In the genomic region with DNA sequence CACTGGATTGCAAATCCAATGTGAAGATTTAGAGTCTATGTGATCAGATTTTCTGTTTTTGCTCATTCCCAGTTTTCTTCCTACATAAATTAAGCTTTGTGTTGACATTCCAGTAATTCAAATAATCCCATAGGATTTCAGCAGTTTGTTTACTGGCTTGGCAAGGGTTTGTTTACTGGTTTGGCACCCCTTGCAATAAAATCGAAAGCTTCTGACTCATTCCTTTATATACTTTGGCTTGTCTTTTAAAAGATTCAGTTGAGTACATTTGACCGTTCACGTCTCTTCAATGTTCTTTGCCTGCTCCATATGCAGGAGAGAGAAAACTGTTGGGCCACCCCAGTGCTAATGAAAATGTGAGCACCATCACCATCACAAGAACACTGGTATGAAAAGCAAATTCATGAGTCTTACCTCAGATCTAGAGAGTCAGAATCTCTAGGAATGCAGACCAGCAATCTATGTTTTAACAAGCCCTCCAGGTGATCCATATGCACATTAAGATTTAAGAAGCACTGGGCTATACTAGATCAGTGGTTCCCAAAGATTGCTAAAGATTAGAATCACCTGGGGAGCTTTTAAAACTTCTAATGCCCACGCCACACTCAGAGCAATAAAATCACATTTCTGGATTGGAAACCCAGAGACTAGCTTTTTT, we compare ENCODE assay signal across 17 cellular contexts. TPM values are rescaled to one million over a fixed set of nuclear protein-coding genes. Genes with fewer than 3 reads are reported as not detected.
"Had no signal": no experiment of that assay in that cellular context is flagged by ENCODE, and none has a peak within 500 bp of the region (broad histone marks: within the 10 kb centered on the region; RNA-seq: fewer than 3 reads in every experiment).

No MANE protein-coding gene starts in this region.

- H3K4me1 ChIP-seq: lower lobe of right lung, spleen, tibial nerve had no signal

- ATAC-seq: lower lobe of right lung; stimulated activated memory B cell treated with anti-CD40 and anti-IgM and Interleukin-4, amounts not matched to agents 10 μg/mL and 1 μg/mL and 100 μg/mL, for 72 hours had no signal

- H3K27ac ChIP-seq: brain microvascular endothelial cell, esophagus muscularis mucosa, lower lobe of right lung, right atrium auricular region, spleen, tibial nerve, VCaP had no signal

- H3K27ac Mint-ChIP-seq: stimulated activated memory B cell treated with anti-CD40 and anti-IgM and Interleukin-4, amounts not matched to agents 10 μg/mL and 1 μg/mL and 100 μg/mL, for 72 hours had no signal

- H3K36me3 ChIP-seq: brain microvascular endothelial cell, esophagus muscularis mucosa, lower lobe of right lung, right atrium auricular region, spleen, tibial nerve had no signal

- H3K4me3 ChIP-seq: esophagus muscularis mucosa, lower lobe of right lung, right atrium auricular region, spleen, tibial nerve had no signal

- H3K9me3 ChIP-seq: esophagus muscularis mucosa, lower lobe of right lung, right atrium auricular region, spleen, tibial nerve had no signal

- H3K27me3 ChIP-seq: brain microvascular endothelial cell, esophagus muscularis mucosa, right atrium auricular region, spleen, tibial nerve had no signal

- H3K4me3 Mint-ChIP-seq: naive B cell; stimulated activated memory B cell treated with anti-CD40 and anti-IgM and Interleukin-4, amounts not matched to agents 10 μg/mL and 1 μg/mL and 100 μg/mL, for 72 hours had no signal

- DNase-seq: activated CD4-positive, alpha-beta T cell treated with anti-CD3 and anti-CD28 coated beads for 4 hours; activated naive CD4-positive, alpha-beta T cell treated with Interleukin-2 at 50 U/mL for 16 hours; brain microvascular endothelial cell; cerebellar nuclear complex; hypothalamus; kidney glomerular epithelial cell; lower lobe of right lung; midbrain; naive B cell; spleen; stimulated activated CD4-positive, alpha-beta T cell treated with anti-CD3 and anti-CD28 coated beads, Interleukin-1b, Interleukin-23, amount 100 ng/mL, for 48 hours; T1000 had no signal

- H3K36me3 Mint-ChIP-seq: naive B cell; stimulated activated memory B cell treated with anti-CD40 and anti-IgM and Interleukin-4, amounts not matched to agents 10 μg/mL and 1 μg/mL and 100 μg/mL, for 72 hours had no signal

RNA-seq across cellular contexts. Expression of a gene that starts 32.8 kb away (rescaled TPM):
- total RNA-seq: esophagus muscularis mucosa, right atrium auricular region had no signal
